Comparison of ENCODE assay signal across 1 cellular context in genomic region chr19:30047355-30047895, GRCh38.
TF ChIP-seq lines count a peak whose summit lies in the region.

No MANE protein-coding gene starts in this region.

TF ChIP-seq in HEK293, 187 proteins besides CTCF, POLR2A, EP300 and RAD21:
- TF ChIP-seq ZNF184 (tag by site-specific recombination; IDR thresholded peaks at IDR 0.05) (no peak), ZNF510 (tag by site-specific recombination; IDR thresholded peaks at IDR 0.05; ENCODE audit: insufficient replicate concordance) (no peak), ZIC2 (tag by site-specific recombination; IDR thresholded peaks at IDR 0.05) (peak; percentile 85), ZNF558 (tag by site-specific recombination; IDR thresholded peaks at IDR 0.05) (peak; percentile 96), ZNF423 (tag by site-specific recombination; IDR thresholded peaks at IDR 0.05) (no peak), ZBTB17 (tag by site-specific recombination; IDR thresholded peaks at IDR 0.05) (0 out of 2 replicates have a peak, but pooled peaks have one; percentile 12)
